Comparison of ENCODE assay signal across 8 cellular contexts in the genomic region with DNA sequence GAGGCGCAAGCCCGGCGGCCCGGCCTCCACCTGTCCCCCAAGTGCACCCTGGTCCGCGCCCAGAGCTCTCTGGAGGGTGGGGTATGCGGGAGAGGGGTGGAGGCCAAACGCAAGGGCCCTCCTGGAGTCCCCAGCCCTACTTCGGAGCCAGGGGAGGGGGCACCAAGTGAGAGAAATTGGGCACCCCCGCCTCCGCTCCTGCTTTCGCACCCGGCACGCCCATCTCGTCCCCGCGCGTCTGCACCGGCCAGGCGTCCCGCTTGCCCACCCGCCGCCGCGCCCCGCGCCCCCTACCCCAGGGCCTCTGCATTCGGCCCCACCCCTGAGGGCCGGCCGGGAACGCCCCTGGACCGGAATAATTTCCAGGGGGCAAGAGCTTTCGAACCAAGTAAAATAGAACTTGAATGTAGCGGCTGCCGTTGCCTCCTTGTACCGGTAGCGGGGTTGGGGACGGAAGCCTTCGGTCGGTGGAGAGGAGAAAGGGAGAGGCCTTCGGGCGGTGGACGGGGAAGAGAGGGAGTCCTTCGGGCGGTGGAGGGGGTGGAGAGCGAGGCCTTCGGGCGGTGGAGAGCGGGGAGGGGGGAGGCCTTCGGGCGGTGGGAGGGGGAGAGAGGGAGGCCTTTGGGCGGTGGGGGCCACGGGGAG. TPM values are rescaled to one million over a fixed set of nuclear protein-coding genes. Genes with fewer than 3 reads are reported as not detected.
DNase-seq lines count a peak whose midpoint lies in the region; ATAC-seq and TF ChIP-seq lines count a peak whose summit lies in the region.

No MANE protein-coding gene starts in this region.

- H3K27me3 ChIP-seq in BE2C (no peaks in the 10 kb centered on the region), right cardiac atrium (ENCODE audit: control insufficient read depth, insufficient read depth) (no peaks in the 10 kb centered on the region)

- H3K27ac Mint-ChIP-seq in activated naive CD8-positive, alpha-beta T cell = no peak overlapping the region

- peaks cover 7% of the 10 kb centered on the region for H3K4me1 Mint-ChIP-seq in activated naive CD8-positive, alpha-beta T cell (ENCODE audit: low read depth)

- peak overlapping the region; percentile 85 for H3K27ac ChIP-seq in right cardiac atrium (ENCODE audit: low read length)

- H3K36me3 Mint-ChIP-seq in activated naive CD8-positive, alpha-beta T cell = no peaks in the 10 kb centered on the region

- peak overlapping the region; percentile 70 for H3K4me3 ChIP-seq in BE2C (ENCODE audit: low read depth, low read length)
- peak overlapping the region; percentile 70 for H3K4me3 ChIP-seq in right cardiac atrium (ENCODE audit: low read length)
- peak overlapping the region; percentile 100 for H3K4me3 ChIP-seq in skeletal muscle cell (ENCODE audit: low read depth, low read length)

- intact Hi-C loops in right cardiac atrium (cut with DNase I) = loop anchor here in 2 of 4 donors (5.0 to 10.0 kb wide), 3 partner anchors 94 to 139 kb away; partner anchors contain the start of genes FBXW5 (in 2 of the 2) and C8G (in 1 of the 2)

- peak; percentile 69 for DNase-seq in BE2C
- peak; percentile 84 for DNase-seq in GM20000 (ENCODE audit: low spot score)
- DNase-seq in NCI-H510A (lab: John Stamatoyannopoulos, UW) = peak; percentile 75
- DNase-seq in right cardiac atrium = peak; percentile 63 to 85 (median 83)
- DNase-seq in skeletal muscle cell (ENCODE audit: low read depth) = no peak
- DNase-seq in islet precursor cell = no peak

- H3K9me3 Mint-ChIP-seq in activated naive CD8-positive, alpha-beta T cell (ENCODE audit: low read depth) = no peaks in the 10 kb centered on the region

- H3K36me3 ChIP-seq in BE2C = peaks cover 10% of the 10 kb centered on the region

- ATAC-seq in right cardiac atrium (peak; percentile 8 to 25), GM18502 (IDR thresholded peaks at IDR 0.05; ENCODE audit: poor library complexity, unreplicated experiment) (no peak)

- TF ChIP-seq CTCF in BE2C (IDR thresholded peaks at IDR 0.05; ENCODE audit: low read depth, low read length) = no peak
- no peak for TF ChIP-seq CTCF in GM20000 (IDR thresholded peaks at IDR 0.05; ENCODE audit: extremely low read depth, missing control alignments)

- WGBS in right cardiac atrium = 1% methylated on average over 50 of the region's 53 CpGs

- H3K27me3 Mint-ChIP-seq in activated naive CD8-positive, alpha-beta T cell = peaks cover 3% of the 10 kb centered on the region

- H3K9me3 ChIP-seq in BE2C (no peaks in the 10 kb centered on the region), right cardiac atrium (ENCODE audit: control insufficient read depth, low read length) (no peaks in the 10 kb centered on the region)

- H3K4me3 Mint-ChIP-seq in activated naive CD8-positive, alpha-beta T cell = peak overlapping the region; percentile 90

- H3K4me1 ChIP-seq in BE2C (peaks cover 1% of the 10 kb centered on the region), right cardiac atrium (ENCODE audit: control insufficient read depth, insufficient read depth, low read length) (peaks cover 2% of the 10 kb centered on the region)

RNA-seq across cellular contexts. Expression of gene PHPT1, which starts 0.7 kb away (rescaled TPM):
- polyA plus RNA-seq in BE2C (2012; ENCODE audit: insufficient read depth, insufficient read length, low read depth) = 544 TPM
- total RNA-seq in right cardiac atrium = 100 to 1,000 TPM; 176 to 227 (median 203) TPM
- 329 TPM for polyA plus RNA-seq in right cardiac atrium

RNA-seq across cellular contexts. Expression of gene MAMDC4, which starts 3.6 kb away (rescaled TPM):
- polyA plus RNA-seq in BE2C (2012; ENCODE audit: insufficient read depth, insufficient read length, low read depth) = 4.4 TPM
- 10 to 100 TPM in 1 of 4 donors, 1 to 10 TPM in 3; 3.0 to 10.8 (median 5.8) TPM for total RNA-seq in right cardiac atrium
- 5.2 TPM for polyA plus RNA-seq in right cardiac atrium

RNA-seq across cellular contexts. Expression of gene AJM1, which starts 6.2 kb away (rescaled TPM):
- polyA plus RNA-seq in BE2C (2012; ENCODE audit: insufficient read depth, insufficient read length, low read depth) = 37.9 TPM
- 10 to 100 TPM in 1 of 4 donors, 1 to 10 TPM in 3; 4.4 to 11.5 (median 8.0) TPM for total RNA-seq in right cardiac atrium
- polyA plus RNA-seq in right cardiac atrium = 4.3 TPM

RNA-seq across cellular contexts. Expression of gene EDF1, which starts 17.6 kb away (rescaled TPM):
- 1,797 TPM for polyA plus RNA-seq in BE2C (2012; ENCODE audit: insufficient read depth, insufficient read length, low read depth)
- total RNA-seq in right cardiac atrium = 100 to 1,000 TPM; 279 to 331 (median 301) TPM
- 417 TPM for polyA plus RNA-seq in right cardiac atrium

RNA-seq across cellular contexts. Expression of gene TRAF2, which starts 37.8 kb away (rescaled TPM):
- polyA plus RNA-seq in BE2C (2012; ENCODE audit: insufficient read depth, insufficient read length, low read depth) = 26.8 TPM
- 10 to 100 TPM in 1 of 4 donors, 1 to 10 TPM in 3; 6.1 to 10.2 (median 8.6) TPM for total RNA-seq in right cardiac atrium
- 6.7 TPM for polyA plus RNA-seq in right cardiac atrium

Comparison
In these comparisons a context has a peak if more than half of its experiments do, and no peak if none do; other contexts are left out.
1. DNase-seq: peak in BE2C (single experiment), GM20000 (single experiment), NCI-H510A (single experiment) and right cardiac atrium (3 of 3); none in skeletal muscle cell (single experiment) and islet precursor cell (single experiment).
2. Peak in every context shown above with its lines, with median percentiles within 50 percentile points of each other: H3K4me3 ChIP-seq.